Comparison of ENCODE assay signal across 2 cellular contexts in genomic region chr7:35258125-35258890, GRCh38.
TF ChIP-seq lines count a peak whose summit lies in the region.

No MANE protein-coding gene starts in this region.

TF ChIP-seq in IMR-90, 13 proteins besides CTCF, POLR2A, EP300 and RAD21 (continued from another document):
- no peak for TF ChIP-seq RCOR1 (IDR thresholded peaks at IDR 0.05; ENCODE audit: insufficient replicate concordance, low read length)
- TF ChIP-seq SMC3 (IDR thresholded peaks at IDR 0.05; ENCODE audit: low read depth, low read length): no peak
- TF ChIP-seq ELK1 (IDR thresholded peaks at IDR 0.05; ENCODE audit: borderline replicate concordance, low read depth, low read length): no peak
- no peak for TF ChIP-seq CEBPB (IDR thresholded peaks at IDR 0.05; ENCODE audit: low read depth, low read length)
- no peak for TF ChIP-seq RFX5 (IDR thresholded peaks at IDR 0.05; ENCODE audit: low read depth, low read length)
- no peak for TF ChIP-seq NFE2L2 (IDR thresholded peaks at IDR 0.05; ENCODE audit: low read depth, low read length)
- TF ChIP-seq USF2 (IDR thresholded peaks at IDR 0.05; ENCODE audit: low read depth, low read length): no peak
- no peak for TF ChIP-seq MXI1 (IDR thresholded peaks at IDR 0.05; ENCODE audit: borderline replicate concordance, low read depth, low read length)
- TF ChIP-seq CHD1 (IDR thresholded peaks at IDR 0.05; ENCODE audit: low read depth, low read length): no peak
- TF ChIP-seq FOS (IDR thresholded peaks at IDR 0.05; ENCODE audit: low read depth, low read length): no peak

TF ChIP-seq in neural cell, 6 proteins besides CTCF, POLR2A, EP300 and RAD21:
- TF ChIP-seq REST (IDR thresholded peaks at IDR 0.05; ENCODE audit: borderline replicate concordance) (no peak), TAF1 (IDR thresholded peaks at IDR 0.05; ENCODE audit: low read depth) (no peak), MXI1 (conservative IDR thresholded peaks at IDR 0.05; ENCODE audit: poor library complexity, severe bottlenecking) (no peak), POLR2AphosphoS5 (IDR thresholded peaks at IDR 0.05) (peak; percentile 18), SMC3 (conservative IDR thresholded peaks at IDR 0.05; ENCODE audit: poor library complexity) (no peak), EZH2 (IDR thresholded peaks at IDR 0.05; ENCODE audit: borderline replicate concordance, insufficient read depth, low read length, poor library complexity, severe bottlenecking) (peak; percentile 29)
